ENCODE assay signal across 9 cellular contexts in genomic region chr19:30222428-30222873, GRCh38.
A peak's percentile ranks its signal among the peaks of the same experiment; 100 is the strongest.
DNase-seq lines count a peak whose midpoint lies in the region; ATAC-seq and TF ChIP-seq lines count a peak whose summit lies in the region.
"Had no signal": no experiment of that assay in that cellular context is flagged by ENCODE, and none has a peak within 500 bp of the region (broad histone marks: within the 10 kb centered on the region; RNA-seq: fewer than 3 reads in every experiment).

No MANE protein-coding gene starts in this region.

- peaks cover 0 to 21% (median 3%) of the 10 kb centered on the region in 4 donors for H3K4me1 ChIP-seq in Peyer's patch
- H3K4me1 ChIP-seq: BLaER1 treated with 17β-estradiol and CSF1 and Interleukin-3, amounts not matched to agents 10 nM and 100 nM had no signal

- peaks cover 0 to 30% of the 10 kb centered on the region in 2 donors for H3K27me3 ChIP-seq in Peyer's patch

- no peak overlapping the region for H3K4me3 Mint-ChIP-seq in stimulated activated naive CD8-positive, alpha-beta T cell treated with anti-CD3 and anti-CD28 coated beads, Interleukin-15, amount 100 ng/mL, for 72 hours

- no peaks in the 10 kb centered on the region for H3K9me3 Mint-ChIP-seq in stimulated activated naive CD8-positive, alpha-beta T cell treated with anti-CD3 and anti-CD28 coated beads, Interleukin-15, amount 100 ng/mL, for 72 hours

- peaks cover 28% of the 10 kb centered on the region for H3K4me1 Mint-ChIP-seq in stimulated activated naive CD8-positive, alpha-beta T cell treated with anti-CD3 and anti-CD28 coated beads, Interleukin-15, amount 100 ng/mL, for 72 hours

- intact Hi-C loops in left cardiac atrium (cut with DNase I) = loop anchor here (5.0 to 10.0 kb wide), 2 partner anchors 185 to 422 kb away; no protein-coding TSS in a partner anchor

- no peaks in the 10 kb centered on the region for H3K36me3 ChIP-seq in Peyer's patch
- H3K36me3 ChIP-seq: BLaER1 treated with 17β-estradiol and CSF1 and Interleukin-3, amounts not matched to agents 10 nM and 100 nM had no signal

- H3K27me3 Mint-ChIP-seq in stimulated activated naive CD8-positive, alpha-beta T cell treated with anti-CD3 and anti-CD28 coated beads, Interleukin-15, amount 100 ng/mL, for 72 hours = peaks cover 82% of the 10 kb centered on the region

- no peak for TF ChIP-seq POLR2A in Peyer's patch (IDR thresholded peaks at IDR 0.05)

- DNase-seq in activated CD4-positive, alpha-beta T cell treated with anti-CD3 and anti-CD28 coated beads for 48 hours = peak; percentile 41
- no peak for DNase-seq in activated CD4-positive, alpha-beta T cell treated with anti-CD3 and anti-CD28 coated beads, Interleukin-2, amount 50 U/mL, for 1 hour
- DNase-seq in Peyer's patch (no peak), left cardiac atrium (peak; percentile 30)
- DNase-seq in stimulated activated naive CD8-positive, alpha-beta T cell treated with anti-CD3 and anti-CD28 coated beads, Interleukin-15, amount 100 ng/mL, for 72 hours = peak; percentile 38 to 42

- no peak overlapping the region for H3K4me3 ChIP-seq in Peyer's patch
- H3K4me3 ChIP-seq: BLaER1 treated with 17β-estradiol and CSF1 and Interleukin-3, amounts not matched to agents 10 nM and 100 nM had no signal

- H3K27ac ChIP-seq in Peyer's patch = no peak overlapping the region
- H3K27ac ChIP-seq: BLaER1 treated with 17β-estradiol and CSF1 and Interleukin-3, amounts not matched to agents 10 nM and 100 nM had no signal

- peak in 4 of 6 experiments; percentile 19 to 38 (median 26) for TF ChIP-seq CTCF in Peyer's patch (IDR thresholded peaks at IDR 0.05)

- peak in 1 of 2 donors; percentile 62 for ATAC-seq in left cardiac atrium
- peak; percentile 61 for ATAC-seq in stimulated activated naive CD8-positive, alpha-beta T cell treated with anti-CD3 and anti-CD28 coated beads, Interleukin-15, amount 100 ng/mL, for 72 hours
- no peak for ATAC-seq in GM21423 (IDR thresholded peaks at IDR 0.05; ENCODE audit: unreplicated experiment)
- ATAC-seq in GM19328 (IDR thresholded peaks at IDR 0.05; ENCODE audit: unreplicated experiment) = no peak
- ATAC-seq in GM18870 (IDR thresholded peaks at IDR 0.05; ENCODE audit: unreplicated experiment) = no peak

- no peaks in the 10 kb centered on the region for H3K9me3 ChIP-seq in Peyer's patch

- H3K27ac Mint-ChIP-seq in stimulated activated naive CD8-positive, alpha-beta T cell treated with anti-CD3 and anti-CD28 coated beads, Interleukin-15, amount 100 ng/mL, for 72 hours = no peak overlapping the region

Comparison
In these comparisons a context has a peak if more than half of its experiments do, and no peak if none do; other contexts are left out.
1. DNase-seq: peak in activated CD4-positive, alpha-beta T cell treated with anti-CD3 and anti-CD28 coated beads for 48 hours (single experiment), left cardiac atrium (single experiment) and stimulated activated naive CD8-positive, alpha-beta T cell treated with anti-CD3 and anti-CD28 coated beads, Interleukin-15, amount 100 ng/mL, for 72 hours (2 of 2); none in activated CD4-positive, alpha-beta T cell treated with anti-CD3 and anti-CD28 coated beads, Interleukin-2, amount 50 U/mL, for 1 hour (single experiment) and Peyer's patch (0 of 3).